In the genomic region with DNA sequence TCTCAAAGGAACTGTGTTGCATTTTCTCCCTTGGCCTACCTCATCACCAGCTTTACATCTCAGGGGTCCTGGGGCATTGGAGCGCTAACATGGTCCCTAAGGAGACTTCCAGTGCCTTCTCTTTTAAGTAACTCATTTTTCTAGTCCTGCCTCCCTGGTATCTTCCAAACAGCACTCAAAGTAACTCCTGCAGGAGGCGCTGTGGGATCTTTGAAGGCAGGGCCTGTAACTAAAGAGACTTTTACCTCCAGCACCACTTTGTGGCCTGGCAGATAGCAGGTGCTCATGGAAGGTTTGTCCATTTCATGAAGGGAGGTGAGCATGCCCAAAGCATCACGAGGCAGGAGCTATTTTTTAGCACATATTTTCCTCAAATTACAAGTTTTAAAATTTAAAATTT, we compare ENCODE assay signal across 8 cellular contexts.
DNase-seq lines count a peak whose midpoint lies in the region; ATAC-seq and TF ChIP-seq lines count a peak whose summit lies in the region.

No MANE protein-coding gene starts in this region.

- H3K9me3 Mint-ChIP-seq in T-helper 2 cell treated with Interferon-gamma antibody and Interleukin-4, amounts not matched to agents 5 μg/mL and 100 μg/mL, for 36 hours = no peaks in the 10 kb centered on the region
- H3K9me3 Mint-ChIP-seq in glutamatergic neuron (ENCODE audit: unreplicated experiment) = no peaks in the 10 kb centered on the region

- H3K4me1 Mint-ChIP-seq in T-helper 2 cell treated with Interferon-gamma antibody and Interleukin-4, amounts not matched to agents 5 μg/mL and 100 μg/mL, for 36 hours (ENCODE audit: low read depth) = no peaks in the 10 kb centered on the region
- no peaks in the 10 kb centered on the region for H3K4me1 Mint-ChIP-seq in glutamatergic neuron (ENCODE audit: low read depth, unreplicated experiment)

- H3K36me3 Mint-ChIP-seq in T-helper 2 cell treated with Interferon-gamma antibody and Interleukin-4, amounts not matched to agents 5 μg/mL and 100 μg/mL, for 36 hours (ENCODE audit: low read depth) = no peaks in the 10 kb centered on the region
- no peaks in the 10 kb centered on the region for H3K36me3 Mint-ChIP-seq in glutamatergic neuron (ENCODE audit: unreplicated experiment)

- no peak overlapping the region for H3K27ac Mint-ChIP-seq in T-helper 2 cell treated with Interferon-gamma antibody and Interleukin-4, amounts not matched to agents 5 μg/mL and 100 μg/mL, for 36 hours
- H3K27ac Mint-ChIP-seq in glutamatergic neuron (ENCODE audit: unreplicated experiment) = no peak overlapping the region

- no peak overlapping the region for H3K4me3 Mint-ChIP-seq in T-helper 2 cell treated with Interferon-gamma antibody and Interleukin-4, amounts not matched to agents 5 μg/mL and 100 μg/mL, for 36 hours
- no peak overlapping the region for H3K4me3 Mint-ChIP-seq in glutamatergic neuron (ENCODE audit: unreplicated experiment)

- peak; percentile 74 for ATAC-seq in HG03378 (IDR thresholded peaks at IDR 0.05; ENCODE audit: unreplicated experiment)

- no peaks in the 10 kb centered on the region for H3K27me3 Mint-ChIP-seq in T-helper 2 cell treated with Interferon-gamma antibody and Interleukin-4, amounts not matched to agents 5 μg/mL and 100 μg/mL, for 36 hours (ENCODE audit: low read depth)
- H3K27me3 Mint-ChIP-seq in glutamatergic neuron (ENCODE audit: unreplicated experiment) = no peaks in the 10 kb centered on the region

- DNase-seq in SIG-M5 treated with dmso at 0.1 percent for 504 hours (lab: John Stamatoyannopoulos, UW; ENCODE audit: unreplicated experiment) = peak; percentile 42
- no peak for DNase-seq in SIG-M5 (lab: John Stamatoyannopoulos, UW)
- DNase-seq in T-helper 2 cell treated with Interferon-gamma antibody and Interleukin-4, amounts not matched to agents 5 μg/mL and 100 μg/mL, for 36 hours (ENCODE audit: low spot score) = peak; percentile 5
- DNase-seq in glutamatergic neuron = peak; percentile 83
- DNase-seq in stimulated activated CD8-positive, alpha-beta memory T cell treated with anti-CD3 and anti-CD28 coated beads, Interleukin-2, amount 100 ng/mL, for 48 hours (ENCODE audit: low read depth in 2 of 2) = peak; percentile 16 to 40
- DNase-seq in putamen (ENCODE audit: low spot score) = no peak
- no peak for DNase-seq in NCI-H226

- peak; percentile 68 for TF ChIP-seq CTCF in glutamatergic neuron (IDR thresholded peaks at IDR 0.05; ENCODE audit: partially characterized antibody, unreplicated experiment)

Comparison
In these comparisons a context has a peak if more than half of its experiments do, and no peak if none do; other contexts are left out.
1. DNase-seq: peak in SIG-M5 treated with dmso at 0.1 percent for 504 hours (single experiment), T-helper 2 cell treated with Interferon-gamma antibody and Interleukin-4, amounts not matched to agents 5 μg/mL and 100 μg/mL, for 36 hours (single experiment), glutamatergic neuron (single experiment) and stimulated activated CD8-positive, alpha-beta memory T cell treated with anti-CD3 and anti-CD28 coated beads, Interleukin-2, amount 100 ng/mL, for 48 hours (2 of 2); none in SIG-M5 (single experiment), putamen (single experiment) and NCI-H226 (single experiment).